In the genomic region with DNA sequence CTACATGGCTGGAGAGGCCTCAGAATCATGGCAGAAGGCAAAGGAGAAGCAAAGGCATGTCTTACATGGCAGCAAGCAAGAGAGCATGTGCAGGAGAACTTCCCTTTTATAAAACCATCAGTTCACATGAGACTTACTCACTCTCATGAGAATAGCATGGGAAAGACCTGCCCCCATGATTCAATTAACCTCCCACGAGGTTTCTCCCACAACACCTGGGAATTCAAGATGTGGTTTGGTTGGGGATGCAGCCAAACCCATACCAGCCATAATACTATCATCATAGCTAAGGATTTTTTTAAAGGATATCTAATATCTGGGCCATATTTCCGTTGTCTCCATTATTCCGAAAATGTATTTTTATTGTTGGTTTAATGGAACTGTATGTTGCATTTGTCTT, we compare ENCODE assay signal across 16 cellular contexts. TPM values are rescaled to one million over a fixed set of nuclear protein-coding genes. Genes with fewer than 3 reads are reported as not detected.
"Had no signal": no experiment of that assay in that cellular context is flagged by ENCODE, and none has a peak within 500 bp of the region (broad histone marks: within the 10 kb centered on the region; RNA-seq: fewer than 3 reads in every experiment).

No MANE protein-coding gene starts in this region.

RNA-seq across cellular contexts. Expression of gene ANKUB1, which starts 47.1 kb away (rescaled TPM):
- total RNA-seq: kidney; left colon; liver; mononuclear cell; naive thymus-derived CD4-positive, alpha-beta T cell; omental fat pad; progenitor cell of endocrine pancreas; pulmonary artery endothelial cell; renal cortical epithelial cell; right atrium auricular region; right lobe of liver; stomach; thyroid gland; transverse colon; urinary bladder; vagina had no signal
